In genomic region chr14:65101631-65102440, GRCh38 we compare ENCODE assay signal across 8 cellular contexts. TPM values are rescaled to one million over a fixed set of nuclear protein-coding genes. Genes with fewer than 3 reads are reported as not detected.
DNase-seq lines count a peak whose midpoint lies in the region; ATAC-seq and TF ChIP-seq lines count a peak whose summit lies in the region.

No MANE protein-coding gene starts in this region.

- no peak for TF ChIP-seq CTCF in C4-2B (conservative IDR thresholded peaks at IDR 0.05)
- no peak for TF ChIP-seq CTCF in breast epithelium (IDR thresholded peaks at IDR 0.05)
- no peak for TF ChIP-seq CTCF in left lung (IDR thresholded peaks at IDR 0.05)

- intact Hi-C loops in breast epithelium (cut with DNase I; ENCODE audit: low total_unique reads) = no loop called here
- intact Hi-C loops in left lung (cut with DNase I) = no loop called here

- H3K4me3 ChIP-seq in breast epithelium (peak overlapping the region; percentile 94 to 95 (median 95)), left lung (peak overlapping the region; percentile 83 to 97)

- H3K4me1 ChIP-seq in breast epithelium (peaks cover 0 to 24% of the 10 kb centered on the region in 2 donors), left lung (peaks cover 26 to 49% of the 10 kb centered on the region in 2 donors)

- ATAC-seq in HG02759 (IDR thresholded peaks at IDR 0.05; ENCODE audit: unreplicated experiment) (peak; percentile 0), left lung (peak; percentile 5)

- H3K27me3 ChIP-seq in breast epithelium (no peaks in the 10 kb centered on the region), left lung (no peaks in the 10 kb centered on the region)

- H3K9me3 ChIP-seq in breast epithelium = no peaks in the 10 kb centered on the region
- no peaks in the 10 kb centered on the region for H3K9me3 ChIP-seq in left lung

- H3K27ac ChIP-seq in C4-2B (peak overlapping the region; percentile 90), breast epithelium (peak overlapping the region; percentile 93), left lung (peak overlapping the region; percentile 91 to 98)

- no peak for TF ChIP-seq POLR2A in breast epithelium (IDR thresholded peaks at IDR 0.05)

- DNase-seq in T-helper 2 cell = peak; percentile 7 to 61 (median 27)
- DNase-seq in breast epithelium (ENCODE audit: low spot score in 2 of 2) = no peak
- peak; percentile 57 to 90 for DNase-seq in left lung
- peak in 2 of 3 experiments; percentile 5 to 22 for DNase-seq in stimulated activated CD4-positive, alpha-beta T cell treated with anti-CD3 and anti-CD28 coated beads, TNF-alpha, amount 100 ng/mL, for 24 hours (ENCODE audit: low read depth in 3 of 3)
- DNase-seq in SK-N-DZ (ENCODE audit: low spot score) = no peak
- DNase-seq in foreskin melanocyte = no peak

- H3K36me3 ChIP-seq in breast epithelium = no peaks in the 10 kb centered on the region
- H3K36me3 ChIP-seq in left lung = peaks cover 0 to 18% of the 10 kb centered on the region in 2 donors

RNA-seq across cellular contexts. Expression of gene MAX, which starts 0.5 kb away (rescaled TPM):
- total RNA-seq in breast epithelium (10 to 100 TPM; 50.5 to 64.1 (median 51.7) TPM), left lung (10 to 100 TPM; 87.2 to 96.5 TPM)
- polyA plus RNA-seq in SK-N-DZ (2014; cell fraction: cytosol; rRNA removed) = 36.6 and 38.1 TPM in 2 replicates
- polyA plus RNA-seq in SK-N-DZ (2014; cell fraction: nucleus; rRNA removed) = 20.2 and 22.4 TPM in 2 replicates

Comparison
In these comparisons a context has a peak if more than half of its experiments do, and no peak if none do; other contexts are left out.
1. DNase-seq: peak in T-helper 2 cell (5 of 5), left lung (2 of 2) and stimulated activated CD4-positive, alpha-beta T cell treated with anti-CD3 and anti-CD28 coated beads, TNF-alpha, amount 100 ng/mL, for 24 hours (2 of 3); none in breast epithelium (0 of 2), SK-N-DZ (single experiment) and foreskin melanocyte (single experiment).
2. Peak in every context shown above with its lines, with median percentiles within 50 percentile points of each other: H3K27ac ChIP-seq.